1 cellular context compared by ENCODE assay signal in genomic region chr15:60299452-60300047, GRCh38.
TF ChIP-seq lines count a peak whose summit lies in the region.

No MANE protein-coding gene starts in this region.

TF ChIP-seq in SK-N-SH, 30 proteins besides CTCF, POLR2A, EP300 and RAD21 (continued from another document):
- TF ChIP-seq TAF1 (IDR thresholded peaks at IDR 0.05; ENCODE audit: borderline replicate concordance, low read depth, low read length) (no peak), TEAD4 (IDR thresholded peaks at IDR 0.05; ENCODE audit: borderline replicate concordance, insufficient read depth) (no peak), NRF1 (IDR thresholded peaks at IDR 0.05; ENCODE audit: low read depth, low read length) (no peak), GATA2 (CRISPR knock-in tag; IDR thresholded peaks at IDR 0.05) (no peak), GABPA (IDR thresholded peaks at IDR 0.05; ENCODE audit: low read depth) (no peak)
- TF ChIP-seq, protein P1, sequence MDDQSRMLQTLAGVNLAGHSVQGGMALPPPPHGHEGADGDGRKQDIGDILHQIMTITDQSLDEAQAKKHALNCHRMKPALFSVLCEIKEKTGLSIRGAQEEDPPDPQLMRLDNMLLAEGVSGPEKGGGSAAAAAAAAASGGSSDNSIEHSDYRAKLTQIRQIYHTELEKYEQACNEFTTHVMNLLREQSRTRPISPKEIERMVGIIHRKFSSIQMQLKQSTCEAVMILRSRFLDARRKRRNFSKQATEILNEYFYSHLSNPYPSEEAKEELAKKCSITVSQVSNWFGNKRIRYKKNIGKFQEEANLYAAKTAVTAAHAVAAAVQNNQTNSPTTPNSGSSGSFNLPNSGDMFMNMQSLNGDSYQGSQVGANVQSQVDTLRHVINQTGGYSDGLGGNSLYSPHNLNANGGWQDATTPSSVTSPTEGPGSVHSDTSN (IDR thresholded peaks at IDR 0.05), result no peak
TF ChIP-seq in SK-N-SH: peak in this region for 0.
